Comparison of ENCODE assay signal across 8 cellular contexts in the genomic region with DNA sequence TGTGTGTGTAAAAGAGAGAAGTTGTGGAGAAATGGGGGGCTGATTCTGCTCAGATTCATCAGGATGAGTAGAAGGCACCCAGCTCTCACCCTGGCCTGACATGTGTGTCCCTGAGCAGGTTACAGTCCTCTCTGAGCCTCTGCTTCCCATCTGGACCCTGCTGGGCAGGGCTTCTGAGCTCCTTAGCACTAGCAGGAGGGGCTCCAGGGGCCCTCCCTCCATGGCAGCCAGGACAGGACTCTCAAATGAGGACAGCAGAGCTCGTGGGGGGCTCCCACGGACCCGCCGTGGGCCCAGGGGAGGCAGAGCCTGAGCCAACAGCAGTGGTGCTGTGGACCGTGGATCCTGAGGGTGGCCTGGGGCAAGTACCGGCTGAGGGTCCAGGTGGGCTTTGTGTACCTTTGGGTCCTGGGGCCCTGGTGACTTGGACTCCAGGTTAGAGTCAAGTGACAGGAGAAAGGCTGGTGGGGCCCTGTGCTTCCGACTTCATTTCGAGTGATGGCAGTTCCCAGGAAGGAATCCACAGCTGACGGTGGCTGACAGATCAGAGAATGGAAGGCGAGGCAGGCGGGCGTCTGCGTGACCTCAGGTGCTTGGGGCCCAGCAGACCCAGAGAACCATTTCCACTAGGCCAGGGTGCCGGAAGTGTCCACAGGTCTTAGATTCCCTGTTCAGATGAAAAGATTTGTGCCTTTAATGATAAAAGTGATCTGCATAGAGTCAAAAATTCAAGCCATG.
A peak's percentile ranks its signal among the peaks of the same experiment; 100 is the strongest.
DNase-seq lines count a peak whose midpoint lies in the region; ATAC-seq and TF ChIP-seq lines count a peak whose summit lies in the region.

No MANE protein-coding gene starts in this region.

- no peaks in the 10 kb centered on the region for H4K20me1 ChIP-seq in SU-DHL-6 (ENCODE audit: low read depth, low read length)

- no peaks in the 10 kb centered on the region for H3K36me3 ChIP-seq in SU-DHL-6 (ENCODE audit: low read length)
- H3K36me3 ChIP-seq in rectal smooth muscle tissue (ENCODE audit: control insufficient read depth, insufficient read depth, low read length), result peaks cover 19% of the 10 kb centered on the region

- TF ChIP-seq POLR2A in erythroblast (IDR thresholded peaks at IDR 0.05; ENCODE audit: low read length), result peak; percentile 15

- H3K79me2 ChIP-seq in SU-DHL-6 (ENCODE audit: insufficient read depth, low read length), result no peaks in the 10 kb centered on the region

- no peak overlapping the region for H2AFZ ChIP-seq in SU-DHL-6 (ENCODE audit: low read depth, low read length, severe bottlenecking)

- no peaks in the 10 kb centered on the region for H3K4me1 ChIP-seq in rectal smooth muscle tissue (ENCODE audit: control insufficient read depth, insufficient read depth, low read length)

- H3K9ac ChIP-seq in SU-DHL-6 (ENCODE audit: low read length) (peak overlapping the region; percentile 53), rectal smooth muscle tissue (ENCODE audit: low read length) (no peak overlapping the region)

- peak; percentile 16 for DNase-seq in ELR (ENCODE audit: low read depth)
- DNase-seq in erythroblast (lab: John Stamatoyannopoulos, UW), result no peak
- DNase-seq in GM13977 (ENCODE audit: low spot score), result no peak

- H3K9me3 ChIP-seq in SU-DHL-6 (ENCODE audit: insufficient read depth, low read length), result no peaks in the 10 kb centered on the region

- in situ Hi-C loops in GM13977 (cut with MboI; ENCODE audit: low pct_unique_long_range_greater_than_20kb, low sequenced_read_pairs, unreplicated experiment), result no loop called here

- no peak for ATAC-seq in HG03565 (IDR thresholded peaks at IDR 0.05; ENCODE audit: unreplicated experiment)
- ATAC-seq in HG03469 (IDR thresholded peaks at IDR 0.05; ENCODE audit: unreplicated experiment), result no peak
- ATAC-seq in HG02759 (IDR thresholded peaks at IDR 0.05; ENCODE audit: unreplicated experiment), result no peak

- H3K4me3 ChIP-seq in SU-DHL-6 (ENCODE audit: insufficient read depth, low read length, poor library complexity, severe bottlenecking) (no peak overlapping the region), rectal smooth muscle tissue (ENCODE audit: low read length) (no peak overlapping the region)

- peak overlapping the region; percentile 98 for H3K27ac ChIP-seq in SU-DHL-6 (ENCODE audit: low read depth, low read length)
- H3K27ac ChIP-seq in rectal smooth muscle tissue (ENCODE audit: low read depth, low read length), result peak overlapping the region; percentile 40

- H3K27me3 ChIP-seq in SU-DHL-6 (ENCODE audit: low read length) (no peaks in the 10 kb centered on the region), rectal smooth muscle tissue (ENCODE audit: control insufficient read depth, insufficient read depth, low read length) (no peaks in the 10 kb centered on the region)

- no peaks in the 10 kb centered on the region for H3K9me2 ChIP-seq in SU-DHL-6 (replicated peaks; ENCODE audit: insufficient read depth, low read length)

- H3F3A ChIP-seq in SU-DHL-6 (ENCODE audit: insufficient read depth), result peaks cover 64% of the 10 kb centered on the region

- H3K4me2 ChIP-seq in SU-DHL-6 (ENCODE audit: low read depth, low read length, poor library complexity, severe bottlenecking), result peak overlapping the region; percentile 83

- TF ChIP-seq CTCF in SU-DHL-6 (IDR thresholded peaks at IDR 0.05; ENCODE audit: insufficient read depth, low read length, poor library complexity, severe bottlenecking) (no peak), GM13977 (IDR thresholded peaks at IDR 0.05; ENCODE audit: extremely low read depth, insufficient read depth, missing control alignments) (no peak)
